Comparison of ENCODE assay signal across 23 cellular contexts in the genomic region with DNA sequence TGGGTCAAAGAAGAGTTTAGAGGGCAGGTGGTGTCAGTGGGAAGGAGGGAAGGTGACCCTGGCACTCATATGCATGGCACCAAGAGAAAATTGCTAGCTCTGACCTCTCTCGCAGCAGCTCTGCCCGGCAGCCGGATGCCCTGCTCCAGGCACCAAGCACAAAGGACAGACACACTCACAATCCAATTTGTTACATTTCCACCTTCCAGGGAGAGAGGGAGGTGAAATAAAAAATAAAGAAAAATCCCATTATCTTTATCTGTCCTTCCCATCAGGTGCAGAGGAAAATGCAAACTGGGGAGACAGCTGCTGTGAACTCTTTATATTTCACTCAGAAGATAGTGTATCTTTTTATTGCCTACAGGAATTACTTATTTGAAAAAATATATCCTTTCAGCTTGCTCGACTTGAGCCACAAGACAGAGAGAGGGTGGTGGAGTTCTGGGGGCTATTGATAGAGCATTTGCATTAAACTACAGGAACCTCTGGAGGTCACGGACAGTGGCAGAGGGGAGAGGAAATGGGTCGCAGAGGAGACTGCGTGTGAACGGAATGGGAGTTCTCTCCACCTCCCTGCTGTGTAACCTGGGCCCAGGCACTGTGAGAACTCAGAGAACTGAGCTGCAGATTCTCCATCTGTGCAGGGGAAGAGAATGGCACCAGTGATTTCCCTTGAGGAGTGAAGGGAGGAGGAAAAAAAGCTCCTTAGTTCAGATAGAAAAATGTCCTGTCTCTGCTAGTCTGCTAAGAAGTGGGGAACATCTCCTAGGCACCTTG.
"Had no signal": no experiment of that assay in that cellular context is flagged by ENCODE, and none has a peak within 500 bp of the region (broad histone marks: within the 10 kb centered on the region; RNA-seq: fewer than 3 reads in every experiment).

No MANE protein-coding gene starts in this region.

- H3K27ac ChIP-seq: lower lobe of right lung, neutrophil, pancreas, right lobe of liver, thoracic aorta, tibial nerve, upper lobe of left lung had no signal

- H3K9me3 Mint-ChIP-seq: effector memory CD8-positive, alpha-beta T cell; natural killer cell treated with Interleukin-12 subunit alpha and Interleukin-12 subunit beta and Interleukin-15 and Interleukin-18, amount 100 ng/mL, for 72 hours; neural crest cell; stimulated activated naive CD8-positive, alpha-beta T cell treated with anti-CD3 and anti-CD28 coated beads, Interleukin-15, Interleukin-2, amounts not matched to agents 100 ng/mL and 50 ng/mL, for 24 hours had no signal

- H3K4me3 ChIP-seq: lower lobe of right lung, mucosa of descending colon, pancreas, right lobe of liver, thoracic aorta, tibial nerve, upper lobe of left lung had no signal

- H3K4me3 Mint-ChIP-seq: effector memory CD8-positive, alpha-beta T cell; naive B cell; natural killer cell treated with Interleukin-12 subunit alpha and Interleukin-12 subunit beta and Interleukin-15 and Interleukin-18, amount 100 ng/mL, for 72 hours; neural crest cell; stimulated activated naive B cell treated with anti-CD40 and anti-IgM and Interleukin-4, amounts not matched to agents 10 μg/mL and 1 μg/mL and 100 μg/mL, for 72 hours; stimulated activated naive CD8-positive, alpha-beta T cell treated with anti-CD3 and anti-CD28 coated beads, Interleukin-15, Interleukin-2, amounts not matched to agents 100 ng/mL and 50 ng/mL, for 24 hours had no signal

- H3K36me3 Mint-ChIP-seq: naive B cell; natural killer cell treated with Interleukin-12 subunit alpha and Interleukin-12 subunit beta and Interleukin-15 and Interleukin-18, amount 100 ng/mL, for 72 hours; stimulated activated naive B cell treated with anti-CD40 and anti-IgM and Interleukin-4, amounts not matched to agents 10 μg/mL and 1 μg/mL and 100 μg/mL, for 72 hours had no signal

- ATAC-seq: effector memory CD8-positive, alpha-beta T cell; left ventricle myocardium superior; lower lobe of right lung; mucosa of descending colon; pancreas; right lobe of liver; stimulated activated naive B cell treated with anti-CD40 and anti-IgM and Interleukin-4, amounts not matched to agents 10 μg/mL and 1 μg/mL and 100 μg/mL, for 72 hours had no signal

- H3K27me3 ChIP-seq: pancreas, right lobe of liver, tibial nerve, upper lobe of left lung had no signal

- H3K36me3 ChIP-seq: lower lobe of right lung, neutrophil, pancreas, right lobe of liver, tibial nerve, upper lobe of left lung had no signal

- H3K4me1 ChIP-seq: lower lobe of right lung, pancreas, right lobe of liver, tibial nerve, upper lobe of left lung had no signal

- FAIRE-seq: frontal cortex, keratinocyte, pancreas, small intestine, urothelium cell line had no signal

- DNase-seq: cortex of kidney; effector memory CD8-positive, alpha-beta T cell; hypothalamus; left ventricle myocardium superior; lower lobe of right lung; mucosa of descending colon; naive B cell; pancreas; right lobe of liver; small intestine; stimulated activated CD4-positive, alpha-beta T cell treated with anti-CD3 and anti-CD28 coated beads, Interleukin-15, amount 100 ng/mL, for 24 hours; stimulated activated CD4-positive, alpha-beta T cell treated with anti-CD3 and anti-CD28 coated beads, Interleukin-2, amount 100 ng/mL, for 48 hours; stimulated activated naive B cell treated with anti-CD40 and anti-IgM and Interleukin-4, amounts not matched to agents 10 μg/mL and 1 μg/mL and 100 μg/mL, for 72 hours; upper lobe of left lung had no signal

- H3K27me3 Mint-ChIP-seq: stimulated activated naive CD8-positive, alpha-beta T cell treated with anti-CD3 and anti-CD28 coated beads, Interleukin-15, Interleukin-2, amounts not matched to agents 100 ng/mL and 50 ng/mL, for 24 hours had no signal

- H3K9me3 ChIP-seq: lower lobe of right lung, mucosa of descending colon, neutrophil, pancreas, right lobe of liver, thoracic aorta, tibial nerve, upper lobe of left lung had no signal

- H3K4me1 Mint-ChIP-seq: naive B cell; stimulated activated naive B cell treated with anti-CD40 and anti-IgM and Interleukin-4, amounts not matched to agents 10 μg/mL and 1 μg/mL and 100 μg/mL, for 72 hours had no signal

- H3K27ac Mint-ChIP-seq: effector memory CD8-positive, alpha-beta T cell; naive B cell; natural killer cell treated with Interleukin-12 subunit alpha and Interleukin-12 subunit beta and Interleukin-15 and Interleukin-18, amount 100 ng/mL, for 72 hours; stimulated activated naive B cell treated with anti-CD40 and anti-IgM and Interleukin-4, amounts not matched to agents 10 μg/mL and 1 μg/mL and 100 μg/mL, for 72 hours; stimulated activated naive CD8-positive, alpha-beta T cell treated with anti-CD3 and anti-CD28 coated beads, Interleukin-15, Interleukin-2, amounts not matched to agents 100 ng/mL and 50 ng/mL, for 24 hours had no signal
